ENCODE assay signal across 1 cellular context in genomic region chr1:110639724-110640386, GRCh38.
TF ChIP-seq lines count a peak whose summit lies in the region.

No MANE protein-coding gene starts in this region.

TF ChIP-seq in K562, 482 proteins besides CTCF, POLR2A, EP300 and RAD21 (continued from another document):
- TF ChIP-seq E2F1 (CRISPR knock-in tag; IDR thresholded peaks at IDR 0.05) (no peak), ZNF3 (CRISPR knock-in tag; IDR thresholded peaks at IDR 0.05) (no peak), ZNF445 (CRISPR knock-in tag; IDR thresholded peaks at IDR 0.05; ENCODE audit: low read depth) (no peak), TCF7 (IDR thresholded peaks at IDR 0.05; ENCODE audit: borderline replicate concordance) (no peak), FOXJ2 (tag; IDR thresholded peaks at IDR 0.05) (peak; percentile 71), STAT5A (IDR thresholded peaks at IDR 0.05; ENCODE audit: borderline replicate concordance, low read length) (no peak), CCAR2 (IDR thresholded peaks at IDR 0.05; ENCODE audit: low read depth, low read length) (no peak), NR2C2 (CRISPR knock-in tag; IDR thresholded peaks at IDR 0.05) (no peak), NR2C2 (tag; IDR thresholded peaks at IDR 0.05) (no peak), ZBTB7A (IDR thresholded peaks at IDR 0.05; ENCODE audit: borderline replicate concordance, control insufficient read depth, low read depth, low read length) (no peak), DEAF1 (CRISPR knock-in tag; IDR thresholded peaks at IDR 0.05) (no peak), SNIP1 (IDR thresholded peaks at IDR 0.05; ENCODE audit: low read depth) (no peak), ZKSCAN8 (CRISPR knock-in tag; IDR thresholded peaks at IDR 0.05) (no peak), ZNF197 (CRISPR knock-in tag; IDR thresholded peaks at IDR 0.05; ENCODE audit: low read depth) (no peak), NFE2 (IDR thresholded peaks at IDR 0.05; ENCODE audit: low read depth) (peak; percentile 26; the same call in 1 of the 2 replicates), JUND (IDR thresholded peaks at IDR 0.05; ENCODE audit: borderline replicate concordance, low read depth, low read length) (no peak), JUND (tag; IDR thresholded peaks at IDR 0.05; ENCODE audit: borderline replicate concordance, low read depth, low read length) (0 out of 3 replicates have a peak, but pooled peaks have one; percentile 32), ESRRA (IDR thresholded peaks at IDR 0.05; ENCODE audit: borderline replicate concordance, low read depth) (no peak), ELF4 (CRISPR knock-in tag; IDR thresholded peaks at IDR 0.05) (no peak), ZBTB26 (CRISPR knock-in tag; IDR thresholded peaks at IDR 0.05) (no peak), ZNF764 (CRISPR knock-in tag; IDR thresholded peaks at IDR 0.05; ENCODE audit: low read depth) (no peak), C11orf30 (IDR thresholded peaks at IDR 0.05; ENCODE audit: low read depth) (peak; percentile 20; the same call in 1 of the 2 replicates), ATF3 (IDR thresholded peaks at IDR 0.05) (peak; percentile 43), ATF3 (CRISPR knock-in tag; conservative IDR thresholded peaks at IDR 0.05) (no peak), SAFB (IDR thresholded peaks at IDR 0.05; ENCODE audit: borderline replicate concordance, low read depth, low read length) (no peak), POLR2AphosphoS2 (IDR thresholded peaks at IDR 0.05; ENCODE audit: low read length) (no peak), COPS2 (conservative IDR thresholded peaks at IDR 0.05) (no peak), SIRT6 (IDR thresholded peaks at IDR 0.05; ENCODE audit: low read depth, low read length) (no peak), SIX5 (IDR thresholded peaks at IDR 0.05; ENCODE audit: borderline replicate concordance in 1 of 2, insufficient read depth in 1 of 2, low read depth in 1 of 2, low read length in 2 of 2) (no peak), HES1 (IDR thresholded peaks at IDR 0.05; ENCODE audit: low read depth) (no peak), CAMTA2 (CRISPR knock-in tag; conservative IDR thresholded peaks at IDR 0.05) (no peak), RFX1 (IDR thresholded peaks at IDR 0.05) (0 out of 2 replicates have a peak, but pooled peaks have one; percentile 13), PRDM10 (IDR thresholded peaks at IDR 0.05; ENCODE audit: partially characterized antibody) (peak; percentile 26), ZNF586 (CRISPR knock-in tag; conservative IDR thresholded peaks at IDR 0.05) (no peak)
